In genomic region chr3:174377684-174378083, GRCh38 we compare ENCODE assay signal across 7 cellular contexts.
"Had no signal": no experiment of that assay in that cellular context is flagged by ENCODE, and none has a peak within 500 bp of the region (broad histone marks: within the 10 kb centered on the region; RNA-seq: fewer than 3 reads in every experiment).

No MANE protein-coding gene starts in this region.

- DNase-seq: GM23248, GOT3, H7, HFFc6 had no signal

- ATAC-seq: HCT116, HepG2 had no signal

- H3K9me3 ChIP-seq: HAP-1 had no signal

- H3K9ac ChIP-seq: GM23248 had no signal

- H3K27ac ChIP-seq: GM23248 had no signal

- H3K36me3 ChIP-seq: HAP-1 had no signal

- H2AFZ ChIP-seq: GM23248 had no signal

- H3K4me3 ChIP-seq: GM23248, HAP-1 had no signal

- H3K4me1 ChIP-seq: HAP-1 had no signal

- FAIRE-seq: HepG2 had no signal
